In genomic region chr11:6431861-6432260, GRCh38 we compare ENCODE assay signal across 15 cellular contexts. TPM values are rescaled to one million over a fixed set of nuclear protein-coding genes. Genes with fewer than 3 reads are reported as not detected.
DNase-seq lines count a peak whose midpoint lies in the region; ATAC-seq and TF ChIP-seq lines count a peak whose summit lies in the region.
"Had no signal": no experiment of that assay in that cellular context is flagged by ENCODE, and none has a peak within 500 bp of the region (broad histone marks: within the 10 kb centered on the region; RNA-seq: fewer than 3 reads in every experiment).

No MANE protein-coding gene starts in this region.

- no peaks in the 10 kb centered on the region for H3K27me3 ChIP-seq in thyroid gland

- H3K4me1 Mint-ChIP-seq in HFFc6 (ENCODE audit: low read depth): peaks cover 25% of the 10 kb centered on the region
- H3K4me1 Mint-ChIP-seq: neural crest cell had no signal

- in situ Hi-C loops in ACHN (cut with HindIII; ENCODE audit: low pct_ligation_motif_present, low pct_unique_long_range_greater_than_20kb, low sequenced_read_pairs): no loop called here

- H3K27ac Mint-ChIP-seq in HFFc6: no peak overlapping the region
- H3K27ac Mint-ChIP-seq: activated T-cell treated with anti-CD3 and anti-CD28 coated beads, Interleukin-2, amount 50 U/mL, for 72 hours; type B pancreatic cell had no signal

- ATAC-seq in HG03460 (IDR thresholded peaks at IDR 0.05; ENCODE audit: unreplicated experiment) (no peak), GM19351 (IDR thresholded peaks at IDR 0.05; ENCODE audit: unreplicated experiment) (no peak)
- ATAC-seq: activated T-cell treated with anti-CD3 and anti-CD28 coated beads, Interleukin-2, amount 50 U/mL, for 72 hours had no signal

- H3K4me3 Mint-ChIP-seq in HFFc6: no peak overlapping the region
- H3K4me3 Mint-ChIP-seq: activated T-cell treated with anti-CD3 and anti-CD28 coated beads, Interleukin-2, amount 50 U/mL, for 72 hours; neural crest cell; type B pancreatic cell had no signal

- H3K36me3 ChIP-seq in thyroid gland: no peaks in the 10 kb centered on the region

- H3K9me3 Mint-ChIP-seq in HFFc6: no peaks in the 10 kb centered on the region
- H3K9me3 Mint-ChIP-seq: activated T-cell treated with anti-CD3 and anti-CD28 coated beads, Interleukin-2, amount 50 U/mL, for 72 hours; neural crest cell; type B pancreatic cell had no signal

- H3K4me3 ChIP-seq in thyroid gland (replicated peaks in 1 of 3): no peak overlapping the region
- H3K4me3 ChIP-seq: smooth muscle cell had no signal

- H3K9me3 ChIP-seq in thyroid gland: no peaks in the 10 kb centered on the region

- 77 to 94% methylated on average over 3 of the region's 3 CpGs for WGBS in thyroid gland, 2 donors

- H3K4me1 ChIP-seq in thyroid gland: no peaks in the 10 kb centered on the region

- peaks cover 7% of the 10 kb centered on the region for H3K27me3 Mint-ChIP-seq in HFFc6 (ENCODE audit: insufficient read depth)

- no peak for TF ChIP-seq POLR2A in thyroid gland (IDR thresholded peaks at IDR 0.05)

- H3K36me3 Mint-ChIP-seq in HFFc6 (ENCODE audit: low read depth): no peaks in the 10 kb centered on the region
- H3K36me3 Mint-ChIP-seq: type B pancreatic cell had no signal

- intact Hi-C loops in thyroid gland (cut with DNase I): no loop called here

- peak; percentile 93 for DNase-seq in ACHN
- peak; percentile 84 for DNase-seq in HFFc6
- peak; percentile 84 for DNase-seq in T1000 (lab: John Stamatoyannopoulos, UW)
- peak; percentile 41 for DNase-seq in iris pigment epithelial cell (ENCODE audit: low read depth)
- DNase-seq in thyroid gland: no peak
- no peak for DNase-seq in GF-D8 (lab: John Stamatoyannopoulos, UW)
- DNase-seq: activated CD4-positive, CD25-positive, alpha-beta regulatory T cell; activated T-cell treated with anti-CD3 and anti-CD28 coated beads, Interleukin-2, amount 50 U/mL, for 72 hours; NCI-H1436 treated with DMSO at 0.1 percent for 48 hours; NCI-H748 treated with DMSO at 0.1 percent for 48 hours had no signal

- H3K27ac ChIP-seq in thyroid gland: no peak overlapping the region

- TF ChIP-seq CTCF in HFFc6 (IDR thresholded peaks at IDR 0.05) (no peak), thyroid gland (IDR thresholded peaks at IDR 0.05) (no peak)

RNA-seq across cellular contexts. Expression of gene HPX, which starts 8.9 kb away (rescaled TPM):
- total RNA-seq in HFFc6 (2021; fragmentation: NEBNext Ultra II Directional; extraction: Animal tissue kit (Norgen Biotek cat#: 25700)): under 1 TPM; 0.29 to 0.76 (median 0.55) TPM
- under 1 TPM in 2 of 4 donors, not detected in 2; 0.33 to 0.67 TPM for total RNA-seq in thyroid gland

RNA-seq across cellular contexts. Expression of gene APBB1, which starts 13.0 kb away (rescaled TPM):
- total RNA-seq in HFFc6 (2021; fragmentation: NEBNext Ultra II Directional; extraction: Animal tissue kit (Norgen Biotek cat#: 25700)): 10 to 100 TPM; 32.3 to 38.7 (median 35.4) TPM
- 10 to 100 TPM; 36.4 to 54.1 (median 45.4) TPM for total RNA-seq in thyroid gland

RNA-seq across cellular contexts. Expression of gene SMPD1, which starts 41.6 kb away (rescaled TPM):
- total RNA-seq in HFFc6 (2021; fragmentation: NEBNext Ultra II Directional; extraction: Animal tissue kit (Norgen Biotek cat#: 25700)): 100 to 1,000 TPM; 117 to 145 (median 123) TPM
- 10 to 100 TPM; 39.6 to 82.4 (median 57.6) TPM for total RNA-seq in thyroid gland

RNA-seq across cellular contexts. Expression of gene TRIM3, which starts 41.9 kb away (rescaled TPM):
- 10 to 100 TPM; 14.3 to 19.1 (median 17.4) TPM for total RNA-seq in HFFc6 (2021; fragmentation: NEBNext Ultra II Directional; extraction: Animal tissue kit (Norgen Biotek cat#: 25700))
- 10 to 100 TPM; 11.0 to 20.8 (median 14.6) TPM for total RNA-seq in thyroid gland

RNA-seq across cellular contexts. Expression of gene ARFIP2, which starts 49.3 kb away (rescaled TPM):
- total RNA-seq in HFFc6 (2021; fragmentation: NEBNext Ultra II Directional; extraction: Animal tissue kit (Norgen Biotek cat#: 25700)): 10 to 100 TPM; 60.9 to 72.4 (median 67.7) TPM
- 100 to 1,000 TPM in 2 of 4 donors, 10 to 100 TPM in 2; 86.7 to 124 (median 96.2) TPM for total RNA-seq in thyroid gland

Comparison
In these comparisons a context has a peak if more than half of its experiments do, and no peak if none do; other contexts are left out.
1. DNase-seq: peak in ACHN (single experiment), HFFc6 (single experiment), T1000 (single experiment) and iris pigment epithelial cell (single experiment); none in thyroid gland (0 of 2) and GF-D8 (single experiment).